ENCODE assay signal across 8 cellular contexts in genomic region chr19:14089662-14090508, GRCh38. TPM values are rescaled to one million over a fixed set of nuclear protein-coding genes. Genes with fewer than 3 reads are reported as not detected.
DNase-seq lines count a peak whose midpoint lies in the region; ATAC-seq and TF ChIP-seq lines count a peak whose summit lies in the region.

No MANE protein-coding gene starts in this region.

- peak overlapping the region; percentile 79 for H3K4me3 ChIP-seq in BLaER1
- peak overlapping the region; percentile 63 to 68 for H3K4me3 ChIP-seq in vagina

- H3K27ac ChIP-seq in BLaER1 (peak overlapping the region; percentile 75), vagina (peak overlapping the region; percentile 94)

- peak overlapping the region; percentile 83 for H3K4me3 Mint-ChIP-seq in activated T-cell treated with anti-CD3 and anti-CD28 coated beads, Interleukin-2, amount 50 U/mL, for 4 hours
- peak overlapping the region; percentile 85 to 89 (median 87) for H3K4me3 Mint-ChIP-seq in nephron

- peaks cover 20% of the 10 kb centered on the region for H4K20me1 ChIP-seq in BLaER1

- TF ChIP-seq POLR2A in vagina (IDR thresholded peaks at IDR 0.05), result no peak

- H3K27me3 ChIP-seq in BLaER1 (no peaks in the 10 kb centered on the region), vagina (no peaks in the 10 kb centered on the region)

- H3K27me3 Mint-ChIP-seq in activated T-cell treated with anti-CD3 and anti-CD28 coated beads, Interleukin-2, amount 50 U/mL, for 4 hours (ENCODE audit: low read depth), result no peaks in the 10 kb centered on the region
- H3K27me3 Mint-ChIP-seq in nephron (ENCODE audit: low read depth), result no peaks in the 10 kb centered on the region

- peak; percentile 26 for ATAC-seq in GM19372 (IDR thresholded peaks at IDR 0.05; ENCODE audit: low read depth, unreplicated experiment)
- peak; percentile 19 to 23 for ATAC-seq in activated T-cell treated with anti-CD3 and anti-CD28 coated beads, Interleukin-2, amount 50 U/mL, for 4 hours
- ATAC-seq in HG03432 (IDR thresholded peaks at IDR 0.05; ENCODE audit: unreplicated experiment), result no peak

- DNase-seq in NCI-H2171 treated with DMSO at 0.1 percent for 48 hours (lab: John Stamatoyannopoulos, UW) (peak; percentile 34), fibroblast of gingiva (ENCODE audit: low read depth) (peak; percentile 73), vagina (ENCODE audit: extremely low spot score in 2 of 2) (no peak)
- DNase-seq in activated T-cell treated with anti-CD3 and anti-CD28 coated beads, Interleukin-2, amount 50 U/mL, for 4 hours, result peak; percentile 40

- peak overlapping the region; percentile 82 for H3K9ac ChIP-seq in BLaER1

- H3K4me1 Mint-ChIP-seq in activated T-cell treated with anti-CD3 and anti-CD28 coated beads, Interleukin-2, amount 50 U/mL, for 4 hours (ENCODE audit: low read depth), result peaks cover 13% of the 10 kb centered on the region
- peaks cover 18% of the 10 kb centered on the region for H3K4me1 Mint-ChIP-seq in nephron

- intact Hi-C loops in vagina (cut with DNase I), result no loop called here

- H3K4me1 ChIP-seq in BLaER1 (peaks cover 24% of the 10 kb centered on the region), vagina (peaks cover 14% of the 10 kb centered on the region)

- H3K36me3 ChIP-seq in BLaER1, result peaks cover 43% of the 10 kb centered on the region
- H3K36me3 ChIP-seq in vagina, result peaks cover 0 to 6% of the 10 kb centered on the region in 2 donors

- no peak for TF ChIP-seq CTCF in nephron (IDR thresholded peaks at IDR 0.05; ENCODE audit: unreplicated experiment in 3 of 3)
- TF ChIP-seq CTCF in vagina (IDR thresholded peaks at IDR 0.05), result no peak

- H3K9me3 ChIP-seq in BLaER1, result peaks cover 15% of the 10 kb centered on the region
- peaks cover 3% of the 10 kb centered on the region for H3K9me3 ChIP-seq in vagina

- peak overlapping the region; percentile 58 to 89 (median 89) for H3K27ac Mint-ChIP-seq in nephron

- peaks cover 7% of the 10 kb centered on the region for H3K9me3 Mint-ChIP-seq in activated T-cell treated with anti-CD3 and anti-CD28 coated beads, Interleukin-2, amount 50 U/mL, for 4 hours
- peaks cover 11% of the 10 kb centered on the region for H3K9me3 Mint-ChIP-seq in nephron

- peaks cover 8% of the 10 kb centered on the region for H3K36me3 Mint-ChIP-seq in activated T-cell treated with anti-CD3 and anti-CD28 coated beads, Interleukin-2, amount 50 U/mL, for 4 hours (ENCODE audit: insufficient read depth)
- peaks cover 42% of the 10 kb centered on the region for H3K36me3 Mint-ChIP-seq in nephron (ENCODE audit: low read depth)

- peak overlapping the region; percentile 92 for H3K4me2 ChIP-seq in BLaER1

RNA-seq across cellular contexts. Expression of gene SAMD1, which starts 0.7 kb away (rescaled TPM):
- total RNA-seq in activated T-cell treated with anti-CD3 and anti-CD28 coated beads, Interleukin-2, amount 50 U/mL, for 4 hours, result 100 to 1,000 TPM in 2 of 3 donors, 10 to 100 TPM in 1; 90.0 to 130 (median 112) TPM
- total RNA-seq in vagina, result 6.9 TPM

RNA-seq across cellular contexts. Expression of gene C19orf67, which starts 4.3 kb away (rescaled TPM):
- total RNA-seq in activated T-cell treated with anti-CD3 and anti-CD28 coated beads, Interleukin-2, amount 50 U/mL, for 4 hours, result under 1 TPM in 1 of 3 donors, not detected in 2; 0.48 TPM
- total RNA-seq in vagina, result not detected

RNA-seq across cellular contexts. Expression of gene MISP3, which starts 17.3 kb away (rescaled TPM):
- total RNA-seq in activated T-cell treated with anti-CD3 and anti-CD28 coated beads, Interleukin-2, amount 50 U/mL, for 4 hours, result under 1 TPM; 0.24 to 0.48 (median 0.43) TPM
- 2.7 TPM for total RNA-seq in vagina

RNA-seq across cellular contexts. Expression of gene PRKACA, which starts 27.7 kb away (rescaled TPM):
- 10 to 100 TPM; 45.0 to 46.1 (median 45.3) TPM for total RNA-seq in activated T-cell treated with anti-CD3 and anti-CD28 coated beads, Interleukin-2, amount 50 U/mL, for 4 hours
- 28.0 TPM for total RNA-seq in vagina

RNA-seq across cellular contexts. Expression of gene PALM3, which starts 28.0 kb away (rescaled TPM):
- not detected for total RNA-seq in activated T-cell treated with anti-CD3 and anti-CD28 coated beads, Interleukin-2, amount 50 U/mL, for 4 hours
- total RNA-seq in vagina, result 0.98 TPM

Comparison
In these comparisons a context has a peak if more than half of its experiments do, and no peak if none do; other contexts are left out.
1. DNase-seq: peak in NCI-H2171 treated with DMSO at 0.1 percent for 48 hours (single experiment), activated T-cell treated with anti-CD3 and anti-CD28 coated beads, Interleukin-2, amount 50 U/mL, for 4 hours (single experiment) and fibroblast of gingiva (single experiment); none in vagina (0 of 2).
2. RNA of gene SAMD1, which starts 0.7 kb away (total RNA-seq): 90.0 to 130 TPM in activated T-cell treated with anti-CD3 and anti-CD28 coated beads, Interleukin-2, amount 50 U/mL, for 4 hours; 6.9 TPM in vagina (single experiment); every median in the first group is over 10 times any median in the second.